In the genomic region with DNA sequence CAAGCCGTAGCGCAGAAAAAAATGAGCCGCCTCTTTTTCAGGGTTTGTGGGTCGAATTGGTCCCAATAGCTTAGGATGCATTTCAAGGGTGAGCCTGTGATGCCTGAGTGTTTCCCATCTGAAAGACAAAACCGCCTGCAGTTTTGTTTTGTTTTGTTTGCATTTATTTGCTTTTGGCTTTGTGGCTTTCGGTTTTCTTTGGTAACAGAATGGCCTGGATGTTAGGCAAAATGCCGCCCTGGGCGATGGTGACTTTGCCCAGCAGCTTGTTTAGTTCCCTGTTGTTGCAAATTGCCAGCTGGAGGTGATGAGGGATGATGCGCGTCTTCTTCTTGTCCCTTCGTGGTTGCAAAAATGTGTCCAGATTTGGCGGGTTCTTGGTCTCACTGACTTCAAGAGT, we compare ENCODE assay signal across 18 cellular contexts.
"Had no signal": no experiment of that assay in that cellular context is flagged by ENCODE, and none has a peak within 500 bp of the region (broad histone marks: within the 10 kb centered on the region; RNA-seq: fewer than 3 reads in every experiment).

No MANE protein-coding gene starts in this region.

- ATAC-seq: HepG2 had no signal

- H3K4me1 ChIP-seq: SJSA1 had no signal

- H3K27me3 ChIP-seq: SJSA1 had no signal

- H3K27ac ChIP-seq: KMS-11, SJSA1, SK-N-MC had no signal

- FAIRE-seq: HepG2, RCC 7860 had no signal

- H3K4me2 ChIP-seq: KMS-11 had no signal

- H3K4me3 ChIP-seq: SJSA1, SK-N-MC had no signal

- H3K36me3 ChIP-seq: SJSA1 had no signal

- DNase-seq: IMR-90, Kasumi-1, NCI-H1092, NCI-H1436, NCI-H187, NCI-H2029, NCI-H2171 treated with DMSO at 0.1 percent for 48 hours, NCI-H345, NCI-H446 treated with DMSO at 0.1 percent for 48 hours, NCI-H510A treated with DMSO at 0.1 percent for 48 hours, Right ventricle myocardium superior, RPMI8226, SIG-M5 had no signal

- H3K9me3 ChIP-seq: SJSA1 had no signal

- H3K9ac ChIP-seq: KMS-11 had no signal
